Comparison of ENCODE assay signal across 1 cellular context in the genomic region with DNA sequence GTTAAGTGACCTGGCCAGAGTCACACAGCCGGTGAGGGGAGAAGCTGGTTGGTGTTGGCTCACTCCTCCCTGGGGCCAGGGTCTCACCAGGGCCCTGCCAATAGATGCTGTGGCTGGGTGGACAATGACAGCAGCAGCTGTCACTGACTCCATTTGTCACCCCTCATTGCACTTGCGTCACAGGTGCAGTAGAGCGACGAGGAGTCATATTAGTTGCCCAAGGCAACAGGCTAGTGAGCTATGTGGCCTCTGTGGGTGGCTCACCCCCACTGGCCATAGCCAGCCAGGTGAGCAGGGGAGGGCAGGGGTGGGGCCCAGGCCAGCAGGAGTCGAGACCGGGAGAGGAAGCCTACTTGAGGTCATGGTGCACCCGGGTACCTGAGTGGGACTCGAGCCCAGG.
TF ChIP-seq lines count a peak whose summit lies in the region.

No MANE protein-coding gene starts in this region.

TF ChIP-seq in GM12878, 131 proteins besides CTCF, POLR2A, EP300 and RAD21 (continued from another document):
- TF ChIP-seq, protein P1, sequence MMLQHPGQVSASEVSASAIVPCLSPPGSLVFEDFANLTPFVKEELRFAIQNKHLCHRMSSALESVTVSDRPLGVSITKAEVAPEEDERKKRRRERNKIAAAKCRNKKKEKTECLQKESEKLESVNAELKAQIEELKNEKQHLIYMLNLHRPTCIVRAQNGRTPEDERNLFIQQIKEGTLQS (IDR thresholded peaks at IDR 0.05; ENCODE audit: borderline replicate concordance, extremely low read depth, low read depth, low read length) = no peak
- TF ChIP-seq CBFB (IDR thresholded peaks at IDR 0.05; ENCODE audit: low read depth) = no peak
- TF ChIP-seq IKZF1 (conservative IDR thresholded peaks at IDR 0.05) = no peak
- TF ChIP-seq, protein P2, sequence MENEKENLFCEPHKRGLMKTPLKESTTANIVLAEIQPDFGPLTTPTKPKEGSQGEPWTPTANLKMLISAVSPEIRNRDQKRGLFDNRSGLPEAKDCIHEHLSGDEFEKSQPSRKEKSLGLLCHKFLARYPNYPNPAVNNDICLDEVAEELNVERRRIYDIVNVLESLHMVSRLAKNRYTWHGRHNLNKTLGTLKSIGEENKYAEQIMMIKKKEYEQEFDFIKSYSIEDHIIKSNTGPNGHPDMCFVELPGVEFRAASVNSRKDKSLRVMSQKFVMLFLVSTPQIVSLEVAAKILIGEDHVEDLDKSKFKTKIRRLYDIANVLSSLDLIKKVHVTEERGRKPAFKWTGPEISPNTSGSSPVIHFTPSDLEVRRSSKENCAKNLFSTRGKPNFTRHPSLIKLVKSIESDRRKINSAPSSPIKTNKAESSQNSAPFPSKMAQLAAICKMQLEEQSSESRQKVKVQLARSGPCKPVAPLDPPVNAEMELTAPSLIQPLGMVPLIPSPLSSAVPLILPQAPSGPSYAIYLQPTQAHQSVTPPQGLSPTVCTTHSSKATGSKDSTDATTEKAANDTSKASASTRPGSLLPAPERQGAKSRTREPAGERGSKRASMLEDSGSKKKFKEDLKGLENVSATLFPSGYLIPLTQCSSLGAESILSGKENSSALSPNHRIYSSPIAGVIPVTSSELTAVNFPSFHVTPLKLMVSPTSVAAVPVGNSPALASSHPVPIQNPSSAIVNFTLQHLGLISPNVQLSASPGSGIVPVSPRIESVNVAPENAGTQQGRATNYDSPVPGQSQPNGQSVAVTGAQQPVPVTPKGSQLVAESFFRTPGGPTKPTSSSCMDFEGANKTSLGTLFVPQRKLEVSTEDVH (IDR thresholded peaks at IDR 0.05; ENCODE audit: low read depth, partially characterized antibody) = no peak
- TF ChIP-seq TCF3 (IDR thresholded peaks at IDR 0.05; ENCODE audit: borderline replicate concordance, insufficient read depth, low read depth, low read length) = 0 out of 2 replicates have a peak, but pooled peaks have one; percentile 14
- no peak for TF ChIP-seq CHD4 (IDR thresholded peaks at IDR 0.05)
- no peak for TF ChIP-seq DPF2 (IDR thresholded peaks at IDR 0.05)
- TF ChIP-seq STAT3 (IDR thresholded peaks at IDR 0.05; ENCODE audit: low read depth, low read length) = no peak
- TF ChIP-seq CREB1 (IDR thresholded peaks at IDR 0.05; ENCODE audit: low read depth) = peak; percentile 79; the same call in 1 of the 2 replicates
- TF ChIP-seq, protein P3, sequence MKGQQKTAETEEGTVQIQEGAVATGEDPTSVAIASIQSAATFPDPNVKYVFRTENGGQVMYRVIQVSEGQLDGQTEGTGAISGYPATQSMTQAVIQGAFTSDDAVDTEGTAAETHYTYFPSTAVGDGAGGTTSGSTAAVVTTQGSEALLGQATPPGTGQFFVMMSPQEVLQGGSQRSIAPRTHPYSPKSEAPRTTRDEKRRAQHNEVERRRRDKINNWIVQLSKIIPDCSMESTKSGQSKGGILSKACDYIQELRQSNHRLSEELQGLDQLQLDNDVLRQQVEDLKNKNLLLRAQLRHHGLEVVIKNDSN (IDR thresholded peaks at IDR 0.05; ENCODE audit: borderline replicate concordance, extremely low read length, insufficient read depth, low read depth, low read length) = no peak
- TF ChIP-seq RBBP5 (conservative IDR thresholded peaks at IDR 0.05) = no peak
- no peak for TF ChIP-seq YBX1 (IDR thresholded peaks at IDR 0.05)
- TF ChIP-seq, protein P4, sequence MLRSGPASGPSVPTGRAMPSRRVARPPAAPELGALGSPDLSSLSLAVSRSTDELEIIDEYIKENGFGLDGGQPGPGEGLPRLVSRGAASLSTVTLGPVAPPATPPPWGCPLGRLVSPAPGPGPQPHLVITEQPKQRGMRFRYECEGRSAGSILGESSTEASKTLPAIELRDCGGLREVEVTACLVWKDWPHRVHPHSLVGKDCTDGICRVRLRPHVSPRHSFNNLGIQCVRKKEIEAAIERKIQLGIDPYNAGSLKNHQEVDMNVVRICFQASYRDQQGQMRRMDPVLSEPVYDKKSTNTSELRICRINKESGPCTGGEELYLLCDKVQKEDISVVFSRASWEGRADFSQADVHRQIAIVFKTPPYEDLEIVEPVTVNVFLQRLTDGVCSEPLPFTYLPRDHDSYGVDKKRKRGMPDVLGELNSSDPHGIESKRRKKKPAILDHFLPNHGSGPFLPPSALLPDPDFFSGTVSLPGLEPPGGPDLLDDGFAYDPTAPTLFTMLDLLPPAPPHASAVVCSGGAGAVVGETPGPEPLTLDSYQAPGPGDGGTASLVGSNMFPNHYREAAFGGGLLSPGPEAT (IDR thresholded peaks at IDR 0.05; ENCODE audit: low read depth) = no peak
- TF ChIP-seq, protein P5, sequence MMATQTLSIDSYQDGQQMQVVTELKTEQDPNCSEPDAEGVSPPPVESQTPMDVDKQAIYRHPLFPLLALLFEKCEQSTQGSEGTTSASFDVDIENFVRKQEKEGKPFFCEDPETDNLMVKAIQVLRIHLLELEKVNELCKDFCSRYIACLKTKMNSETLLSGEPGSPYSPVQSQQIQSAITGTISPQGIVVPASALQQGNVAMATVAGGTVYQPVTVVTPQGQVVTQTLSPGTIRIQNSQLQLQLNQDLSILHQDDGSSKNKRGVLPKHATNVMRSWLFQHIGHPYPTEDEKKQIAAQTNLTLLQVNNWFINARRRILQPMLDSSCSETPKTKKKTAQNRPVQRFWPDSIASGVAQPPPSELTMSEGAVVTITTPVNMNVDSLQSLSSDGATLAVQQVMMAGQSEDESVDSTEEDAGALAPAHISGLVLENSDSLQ (IDR thresholded peaks at IDR 0.05) = peak; percentile 22; the same call in 1 of the 2 replicates
